1 cellular context compared by ENCODE assay signal in the genomic region with DNA sequence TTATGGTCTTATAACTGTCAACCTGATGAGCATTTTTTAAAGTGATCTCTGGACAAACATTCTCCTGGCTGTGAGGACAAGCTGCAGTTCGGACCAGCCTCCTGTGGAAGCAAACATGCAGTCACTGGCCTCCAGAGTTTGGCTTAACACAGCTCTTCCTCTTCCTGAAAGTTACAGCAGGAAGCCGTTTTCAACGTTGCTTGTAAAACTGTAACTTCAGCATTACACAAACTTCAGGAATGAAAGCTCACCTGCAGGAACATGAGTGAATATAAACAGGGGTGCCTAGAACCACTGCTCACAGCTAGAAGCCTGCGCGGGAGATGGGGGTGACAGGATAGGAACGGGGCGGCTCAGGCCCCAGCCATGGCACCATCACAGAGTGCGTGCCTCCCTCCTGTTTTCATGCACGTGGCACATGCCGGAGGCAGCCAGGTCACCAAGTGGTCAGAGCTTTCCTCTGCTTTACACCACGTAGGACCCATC.
TF ChIP-seq lines count a peak whose summit lies in the region.

No MANE protein-coding gene starts in this region.

TF ChIP-seq in GM23338, 12 proteins besides CTCF, POLR2A, EP300 and RAD21 (continued from another document):
- TF ChIP-seq, protein P1, sequence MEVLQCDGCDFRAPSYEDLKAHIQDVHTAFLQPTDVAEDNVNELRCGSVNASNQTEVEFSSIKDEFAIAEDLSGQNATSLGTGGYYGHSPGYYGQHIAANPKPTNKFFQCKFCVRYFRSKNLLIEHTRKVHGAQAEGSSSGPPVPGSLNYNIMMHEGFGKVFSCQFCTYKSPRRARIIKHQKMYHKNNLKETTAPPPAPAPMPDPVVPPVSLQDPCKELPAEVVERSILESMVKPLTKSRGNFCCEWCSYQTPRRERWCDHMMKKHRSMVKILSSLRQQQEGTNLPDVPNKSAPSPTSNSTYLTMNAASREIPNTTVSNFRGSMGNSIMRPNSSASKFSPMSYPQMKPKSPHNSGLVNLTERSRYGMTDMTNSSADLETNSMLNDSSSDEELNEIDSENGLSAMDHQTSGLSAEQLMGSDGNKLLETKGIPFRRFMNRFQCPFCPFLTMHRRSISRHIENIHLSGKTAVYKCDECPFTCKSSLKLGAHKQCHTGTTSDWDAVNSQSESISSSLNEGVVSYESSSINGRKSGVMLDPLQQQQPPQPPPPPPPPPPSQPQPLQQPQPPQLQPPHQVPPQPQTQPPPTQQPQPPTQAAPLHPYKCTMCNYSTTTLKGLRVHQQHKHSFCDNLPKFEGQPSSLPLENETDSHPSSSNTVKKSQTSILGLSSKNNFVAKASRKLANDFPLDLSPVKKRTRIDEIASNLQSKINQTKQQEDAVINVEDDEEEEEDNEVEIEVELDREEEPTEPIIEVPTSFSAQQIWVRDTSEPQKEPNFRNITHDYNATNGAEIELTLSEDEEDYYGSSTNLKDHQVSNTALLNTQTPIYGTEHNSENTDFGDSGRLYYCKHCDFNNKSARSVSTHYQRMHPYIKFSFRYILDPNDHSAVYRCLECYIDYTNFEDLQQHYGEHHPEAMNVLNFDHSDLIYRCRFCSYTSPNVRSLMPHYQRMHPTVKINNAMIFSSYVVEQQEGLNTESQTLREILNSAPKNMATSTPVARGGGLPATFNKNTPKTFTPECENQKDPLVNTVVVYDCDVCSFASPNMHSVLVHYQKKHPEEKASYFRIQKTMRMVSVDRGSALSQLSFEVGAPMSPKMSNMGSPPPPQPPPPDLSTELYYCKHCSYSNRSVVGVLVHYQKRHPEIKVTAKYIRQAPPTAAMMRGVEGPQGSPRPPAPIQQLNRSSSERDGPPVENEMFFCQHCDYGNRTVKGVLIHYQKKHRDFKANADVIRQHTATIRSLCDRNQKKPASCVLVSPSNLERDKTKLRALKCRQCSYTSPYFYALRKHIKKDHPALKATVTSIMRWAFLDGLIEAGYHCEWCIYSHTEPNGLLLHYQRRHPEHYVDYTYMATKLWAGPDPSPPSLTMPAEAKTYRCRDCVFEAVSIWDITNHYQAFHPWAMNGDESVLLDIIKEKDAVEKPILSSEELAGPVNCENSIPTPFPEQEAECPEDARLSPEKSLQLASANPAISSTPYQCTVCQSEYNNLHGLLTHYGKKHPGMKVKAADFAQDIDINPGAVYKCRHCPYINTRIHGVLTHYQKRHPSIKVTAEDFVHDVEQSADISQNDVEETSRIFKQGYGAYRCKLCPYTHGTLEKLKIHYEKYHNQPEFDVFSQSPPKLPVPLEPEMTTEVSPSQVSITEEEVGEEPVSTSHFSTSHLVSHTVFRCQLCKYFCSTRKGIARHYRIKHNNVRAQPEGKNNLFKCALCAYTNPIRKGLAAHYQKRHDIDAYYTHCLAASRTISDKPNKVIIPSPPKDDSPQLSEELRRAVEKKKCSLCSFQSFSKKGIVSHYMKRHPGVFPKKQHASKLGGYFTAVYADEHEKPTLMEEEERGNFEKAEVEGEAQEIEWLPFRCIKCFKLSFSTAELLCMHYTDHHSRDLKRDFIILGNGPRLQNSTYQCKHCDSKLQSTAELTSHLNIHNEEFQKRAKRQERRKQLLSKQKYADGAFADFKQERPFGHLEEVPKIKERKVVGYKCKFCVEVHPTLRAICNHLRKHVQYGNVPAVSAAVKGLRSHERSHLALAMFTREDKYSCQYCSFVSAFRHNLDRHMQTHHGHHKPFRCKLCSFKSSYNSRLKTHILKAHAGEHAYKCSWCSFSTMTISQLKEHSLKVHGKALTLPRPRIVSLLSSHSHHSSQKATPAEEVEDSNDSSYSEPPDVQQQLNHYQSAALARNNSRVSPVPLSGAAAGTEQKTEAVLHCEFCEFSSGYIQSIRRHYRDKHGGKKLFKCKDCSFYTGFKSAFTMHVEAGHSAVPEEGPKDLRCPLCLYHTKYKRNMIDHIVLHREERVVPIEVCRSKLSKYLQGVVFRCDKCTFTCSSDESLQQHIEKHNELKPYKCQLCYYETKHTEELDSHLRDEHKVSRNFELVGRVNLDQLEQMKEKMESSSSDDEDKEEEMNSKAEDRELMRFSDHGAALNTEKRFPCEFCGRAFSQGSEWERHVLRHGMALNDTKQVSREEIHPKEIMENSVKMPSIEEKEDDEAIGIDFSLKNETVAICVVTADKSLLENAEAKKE (CRISPR knock-in tag; IDR thresholded peaks at IDR 0.05), result no peak
- TF ChIP-seq EZH2 (IDR thresholded peaks at IDR 0.05; ENCODE audit: low read depth, unreplicated experiment) (no peak), POLR2AphosphoS5 (IDR thresholded peaks at IDR 0.05; ENCODE audit: low read depth) (no peak), ZNF331 (CRISPR knock-in tag; IDR thresholded peaks at IDR 0.05; ENCODE audit: low read depth) (no peak), CREB1 (CRISPR knock-in tag; IDR thresholded peaks at IDR 0.05; ENCODE audit: low read depth) (no peak), STAT1 (IDR thresholded peaks at IDR 0.05; ENCODE audit: unreplicated experiment) (no peak)
- TF ChIP-seq, protein P2, sequence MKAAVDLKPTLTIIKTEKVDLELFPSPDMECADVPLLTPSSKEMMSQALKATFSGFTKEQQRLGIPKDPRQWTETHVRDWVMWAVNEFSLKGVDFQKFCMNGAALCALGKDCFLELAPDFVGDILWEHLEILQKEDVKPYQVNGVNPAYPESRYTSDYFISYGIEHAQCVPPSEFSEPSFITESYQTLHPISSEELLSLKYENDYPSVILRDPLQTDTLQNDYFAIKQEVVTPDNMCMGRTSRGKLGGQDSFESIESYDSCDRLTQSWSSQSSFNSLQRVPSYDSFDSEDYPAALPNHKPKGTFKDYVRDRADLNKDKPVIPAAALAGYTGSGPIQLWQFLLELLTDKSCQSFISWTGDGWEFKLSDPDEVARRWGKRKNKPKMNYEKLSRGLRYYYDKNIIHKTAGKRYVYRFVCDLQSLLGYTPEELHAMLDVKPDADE (IDR thresholded peaks at IDR 0.05), result no peak
